In the genomic region with DNA sequence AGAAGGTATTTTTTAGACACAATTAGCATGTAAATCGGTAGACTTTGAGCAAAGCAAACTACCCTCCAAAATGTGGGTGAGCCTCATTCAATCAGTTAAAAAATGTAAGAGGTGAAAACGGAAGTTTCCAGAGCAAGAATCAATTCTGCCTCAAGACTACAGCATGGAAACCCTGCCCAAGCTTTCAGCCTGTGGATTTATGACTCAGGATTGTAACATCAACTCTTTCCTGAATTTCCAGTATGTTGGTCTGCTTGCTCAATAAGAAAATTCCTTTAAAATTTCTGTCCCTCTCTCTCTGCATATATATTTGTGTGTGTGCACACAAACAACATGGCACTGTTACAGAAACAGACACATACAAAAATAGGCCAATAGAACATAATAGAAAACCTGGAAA, we compare ENCODE assay signal across 25 cellular contexts.
"Had no signal": no experiment of that assay in that cellular context is flagged by ENCODE, and none has a peak within 500 bp of the region (broad histone marks: within the 10 kb centered on the region; RNA-seq: fewer than 3 reads in every experiment).

No MANE protein-coding gene starts in this region.

- H3K9me3 Mint-ChIP-seq: activated T-cell treated with anti-CD3 and anti-CD28 coated beads, Interleukin-2, amount 50 U/mL, for 24 hours; activated T-helper 17 cell treated with anti-CD3 and anti-CD28 coated beads, Interleukin-2, amount 50 U/mL, for 72 hours had no signal

- H3K4me3 ChIP-seq: cardiac muscle cell, gastroesophageal sphincter, heart left ventricle, ovary, prostate gland, spleen, upper lobe of right lung had no signal

- H3K27ac ChIP-seq: cardiac muscle cell, gastroesophageal sphincter, heart left ventricle, neutrophil, ovary, prostate gland, spleen, upper lobe of right lung had no signal

- H3K27me3 Mint-ChIP-seq: activated naive CD8-positive, alpha-beta T cell; activated T-cell treated with anti-CD3 and anti-CD28 coated beads, Interleukin-2, amount 50 U/mL, for 24 hours; activated T-helper 17 cell treated with anti-CD3 and anti-CD28 coated beads, Interleukin-2, amount 50 U/mL, for 72 hours had no signal

- H3K27ac Mint-ChIP-seq: activated naive CD8-positive, alpha-beta T cell; activated T-cell treated with anti-CD3 and anti-CD28 coated beads, Interleukin-2, amount 50 U/mL, for 24 hours; activated T-helper 17 cell treated with anti-CD3 and anti-CD28 coated beads, Interleukin-2, amount 50 U/mL, for 72 hours; endodermal cell; nephron had no signal

- H3K9me3 ChIP-seq: gastroesophageal sphincter, neutrophil, ovary, prostate gland, upper lobe of right lung had no signal

- H3K27me3 ChIP-seq: cardiac muscle cell, gastroesophageal sphincter, heart left ventricle, neutrophil, ovary, spleen, upper lobe of right lung had no signal

- ATAC-seq: activated T-helper 17 cell treated with anti-CD3 and anti-CD28 coated beads, Interleukin-2, amount 50 U/mL, for 72 hours; gastroesophageal sphincter; heart left ventricle; left cardiac atrium; upper lobe of right lung had no signal

- H3K36me3 ChIP-seq: cardiac muscle cell, gastroesophageal sphincter, neutrophil, ovary, prostate gland, spleen, upper lobe of right lung had no signal

- H3K4me3 Mint-ChIP-seq: activated naive CD8-positive, alpha-beta T cell; activated T-cell treated with anti-CD3 and anti-CD28 coated beads, Interleukin-2, amount 50 U/mL, for 24 hours; activated T-helper 17 cell treated with anti-CD3 and anti-CD28 coated beads, Interleukin-2, amount 50 U/mL, for 72 hours; endodermal cell; nephron had no signal

- H3K4me1 Mint-ChIP-seq: activated T-helper 17 cell treated with anti-CD3 and anti-CD28 coated beads, Interleukin-2, amount 50 U/mL, for 72 hours; endodermal cell; nephron had no signal

- H3K4me1 ChIP-seq: gastroesophageal sphincter, heart left ventricle, prostate gland, spleen, upper lobe of right lung had no signal

- DNase-seq: activated CD4-positive, alpha-beta T cell treated with anti-CD3 and anti-CD28 coated beads for 1 hour; activated CD4-positive, alpha-beta T cell treated with anti-CD3 and anti-CD28 coated beads, Interleukin-2, amount 50 U/mL, for 1 hour; activated CD8-positive, alpha-beta memory T cell treated with anti-CD3 and anti-CD28 coated beads for 24 hours; activated CD8-positive, alpha-beta memory T cell treated with anti-CD3 and anti-CD28 coated beads, Interleukin-2, amount 50 U/mL, for 4 hours; activated T-cell treated with anti-CD3 and anti-CD28 coated beads, Interleukin-2, amount 50 U/mL, for 24 hours; amniotic stem cell; cortex of kidney; endodermal cell; heart left ventricle; islet precursor cell; left cardiac atrium; mesenchymal stem cell; ovary; spleen; stimulated activated CD4-positive, alpha-beta T cell treated with anti-CD3 and anti-CD28 coated beads, Interleukin-4, amount 100 ng/mL, for 1 hour; stimulated activated naive CD4-positive, alpha-beta T cell; T-helper 1 cell; upper lobe of right lung had no signal

- H3K36me3 Mint-ChIP-seq: activated naive CD8-positive, alpha-beta T cell had no signal
